Comparison of ENCODE assay signal across 1 cellular context in the genomic region with DNA sequence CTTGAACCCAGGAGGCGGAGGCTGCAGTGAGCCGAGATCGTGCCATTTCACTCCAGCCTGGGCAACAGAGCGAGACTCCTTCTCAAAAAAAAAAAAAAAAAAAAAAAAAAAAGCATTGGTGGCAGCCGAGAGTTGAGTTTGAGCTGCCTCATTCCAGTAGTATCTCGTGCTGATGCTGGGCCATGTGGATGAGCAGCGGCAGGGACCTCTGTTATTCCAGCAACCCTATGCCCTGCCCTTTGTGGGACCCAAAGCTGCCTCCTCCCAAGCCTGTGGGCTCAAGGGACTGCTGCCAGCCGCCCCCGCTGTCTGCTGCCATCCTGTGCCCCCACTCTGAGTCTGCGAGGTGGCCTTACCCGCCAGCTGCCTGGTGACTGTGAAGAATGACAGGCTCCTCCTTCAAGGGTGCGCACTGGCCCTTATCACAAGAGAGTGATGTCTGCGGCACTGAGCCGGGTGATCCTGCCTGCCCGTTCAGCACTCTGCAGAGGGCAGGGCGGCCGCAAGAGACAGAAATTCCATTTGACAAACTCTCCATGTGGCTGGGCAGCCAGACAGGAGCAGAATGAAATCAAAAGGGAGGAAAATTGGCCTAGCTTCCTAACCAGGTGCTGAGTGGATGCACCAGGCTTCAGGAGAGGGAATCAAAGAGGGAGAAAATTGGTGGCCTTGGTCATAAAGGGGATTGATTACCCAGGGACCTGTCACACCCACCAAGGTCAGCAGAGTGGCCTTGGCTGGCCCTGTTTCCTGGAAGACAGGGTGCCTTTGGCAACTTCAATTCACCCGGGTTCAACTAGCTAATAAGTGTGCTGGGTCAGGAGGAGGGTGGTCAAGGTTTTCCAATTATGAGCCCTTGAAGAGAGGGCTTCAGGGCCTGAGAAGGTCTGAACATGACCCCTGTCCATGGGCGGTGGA.
A peak's percentile ranks its signal among the peaks of the same experiment; 100 is the strongest.
TF ChIP-seq lines count a peak whose summit lies in the region.

No MANE protein-coding gene starts in this region.

TF ChIP-seq in SK-N-SH, 30 proteins besides CTCF, POLR2A, EP300 and RAD21 (continued from another document):
- TF ChIP-seq, protein P1, sequence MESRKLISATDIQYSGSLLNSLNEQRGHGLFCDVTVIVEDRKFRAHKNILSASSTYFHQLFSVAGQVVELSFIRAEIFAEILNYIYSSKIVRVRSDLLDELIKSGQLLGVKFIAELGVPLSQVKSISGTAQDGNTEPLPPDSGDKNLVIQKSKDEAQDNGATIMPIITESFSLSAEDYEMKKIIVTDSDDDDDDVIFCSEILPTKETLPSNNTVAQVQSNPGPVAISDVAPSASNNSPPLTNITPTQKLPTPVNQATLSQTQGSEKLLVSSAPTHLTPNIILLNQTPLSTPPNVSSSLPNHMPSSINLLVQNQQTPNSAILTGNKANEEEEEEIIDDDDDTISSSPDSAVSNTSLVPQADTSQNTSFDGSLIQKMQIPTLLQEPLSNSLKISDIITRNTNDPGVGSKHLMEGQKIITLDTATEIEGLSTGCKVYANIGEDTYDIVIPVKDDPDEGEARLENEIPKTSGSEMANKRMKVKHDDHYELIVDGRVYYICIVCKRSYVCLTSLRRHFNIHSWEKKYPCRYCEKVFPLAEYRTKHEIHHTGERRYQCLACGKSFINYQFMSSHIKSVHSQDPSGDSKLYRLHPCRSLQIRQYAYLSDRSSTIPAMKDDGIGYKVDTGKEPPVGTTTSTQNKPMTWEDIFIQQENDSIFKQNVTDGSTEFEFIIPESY (IDR thresholded peaks at IDR 0.05; ENCODE audit: borderline replicate concordance, low read depth), result no peak
- TF ChIP-seq, protein P2, sequence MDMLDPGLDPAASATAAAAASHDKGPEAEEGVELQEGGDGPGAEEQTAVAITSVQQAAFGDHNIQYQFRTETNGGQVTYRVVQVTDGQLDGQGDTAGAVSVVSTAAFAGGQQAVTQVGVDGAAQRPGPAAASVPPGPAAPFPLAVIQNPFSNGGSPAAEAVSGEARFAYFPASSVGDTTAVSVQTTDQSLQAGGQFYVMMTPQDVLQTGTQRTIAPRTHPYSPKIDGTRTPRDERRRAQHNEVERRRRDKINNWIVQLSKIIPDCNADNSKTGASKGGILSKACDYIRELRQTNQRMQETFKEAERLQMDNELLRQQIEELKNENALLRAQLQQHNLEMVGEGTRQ (IDR thresholded peaks at IDR 0.05; ENCODE audit: borderline replicate concordance, low read depth, low read length), result no peak
- TF ChIP-seq JUND (IDR thresholded peaks at IDR 0.05) (no peak), RCOR1 (IDR thresholded peaks at IDR 0.05; ENCODE audit: low read length) (peak; percentile 46; the same call in 1 of the 2 replicates), CHD2 (IDR thresholded peaks at IDR 0.05; ENCODE audit: low read length, partially characterized antibody) (no peak), TCF12 (IDR thresholded peaks at IDR 0.05) (no peak), ELF1 (IDR thresholded peaks at IDR 0.05) (no peak), FOXM1 (IDR thresholded peaks at IDR 0.05; ENCODE audit: low read depth) (no peak), MXI1 (IDR thresholded peaks at IDR 0.05; ENCODE audit: low read depth, low read length) (peak; percentile 51; the same call in 1 of the 2 replicates)
- TF ChIP-seq, protein P3, sequence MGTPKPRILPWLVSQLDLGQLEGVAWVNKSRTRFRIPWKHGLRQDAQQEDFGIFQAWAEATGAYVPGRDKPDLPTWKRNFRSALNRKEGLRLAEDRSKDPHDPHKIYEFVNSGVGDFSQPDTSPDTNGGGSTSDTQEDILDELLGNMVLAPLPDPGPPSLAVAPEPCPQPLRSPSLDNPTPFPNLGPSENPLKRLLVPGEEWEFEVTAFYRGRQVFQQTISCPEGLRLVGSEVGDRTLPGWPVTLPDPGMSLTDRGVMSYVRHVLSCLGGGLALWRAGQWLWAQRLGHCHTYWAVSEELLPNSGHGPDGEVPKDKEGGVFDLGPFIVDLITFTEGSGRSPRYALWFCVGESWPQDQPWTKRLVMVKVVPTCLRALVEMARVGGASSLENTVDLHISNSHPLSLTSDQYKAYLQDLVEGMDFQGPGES (IDR thresholded peaks at IDR 0.05; ENCODE audit: low read depth, low read length), result no peak
- TF ChIP-seq, protein P4, sequence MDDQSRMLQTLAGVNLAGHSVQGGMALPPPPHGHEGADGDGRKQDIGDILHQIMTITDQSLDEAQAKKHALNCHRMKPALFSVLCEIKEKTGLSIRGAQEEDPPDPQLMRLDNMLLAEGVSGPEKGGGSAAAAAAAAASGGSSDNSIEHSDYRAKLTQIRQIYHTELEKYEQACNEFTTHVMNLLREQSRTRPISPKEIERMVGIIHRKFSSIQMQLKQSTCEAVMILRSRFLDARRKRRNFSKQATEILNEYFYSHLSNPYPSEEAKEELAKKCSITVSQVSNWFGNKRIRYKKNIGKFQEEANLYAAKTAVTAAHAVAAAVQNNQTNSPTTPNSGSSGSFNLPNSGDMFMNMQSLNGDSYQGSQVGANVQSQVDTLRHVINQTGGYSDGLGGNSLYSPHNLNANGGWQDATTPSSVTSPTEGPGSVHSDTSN (IDR thresholded peaks at IDR 0.05), result no peak
